In the genomic region with DNA sequence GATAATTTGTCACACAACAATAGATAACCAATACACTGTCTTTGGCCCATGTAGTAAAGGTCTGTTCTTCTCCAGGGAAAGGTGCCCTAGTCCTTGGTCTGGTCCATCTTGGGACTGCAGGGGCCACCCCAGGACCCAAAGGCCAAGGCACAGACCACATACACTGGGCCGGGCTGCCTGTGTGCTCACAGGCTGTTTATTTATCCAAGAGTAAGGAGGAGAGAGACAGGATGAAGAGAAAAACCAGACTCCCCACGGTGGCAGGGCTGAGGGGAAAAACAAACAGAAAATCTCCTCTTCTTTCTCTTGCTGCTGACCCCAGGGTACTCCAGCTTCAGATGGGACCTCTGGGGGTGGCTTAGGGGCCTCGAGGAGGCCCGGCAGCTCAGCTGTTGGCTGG, we compare ENCODE assay signal across 29 cellular contexts. TPM values are rescaled to one million over a fixed set of nuclear protein-coding genes. Genes with fewer than 3 reads are reported as not detected.
DNase-seq lines count a peak whose midpoint lies in the region; ATAC-seq and TF ChIP-seq lines count a peak whose summit lies in the region.
"Had no signal": no experiment of that assay in that cellular context is flagged by ENCODE, and none has a peak within 500 bp of the region (broad histone marks: within the 10 kb centered on the region; RNA-seq: fewer than 3 reads in every experiment).

No MANE protein-coding gene starts in this region.

- no peaks in the 10 kb centered on the region for H3K9me3 Mint-ChIP-seq in CD8-positive, alpha-beta memory T cell
- H3K9me3 Mint-ChIP-seq in effector memory CD8-positive, alpha-beta T cell: no peaks in the 10 kb centered on the region
- no peaks in the 10 kb centered on the region for H3K9me3 Mint-ChIP-seq in stimulated activated effector memory CD8-positive, alpha-beta T cell treated with anti-CD3 and anti-CD28 coated beads, Interleukin-12 subunit alpha, Interleukin-12 subunit beta, amount 100 ng/mL, for 72 hours
- H3K9me3 Mint-ChIP-seq: activated CD4-positive, alpha-beta T cell treated with anti-CD3 and anti-CD28 coated beads, Interleukin-2, amount 10 ng/mL, durations not matched to agents 24 days and 14 days; brain; GM23338; immature natural killer cell; neural progenitor cell had no signal

- no peak overlapping the region for H3K4me3 ChIP-seq in CD8-positive, alpha-beta memory T cell (ENCODE audit: low read length)
- H3K4me3 ChIP-seq in OCI-LY3 (ENCODE audit: low read length): peak overlapping the region; percentile 62
- H3K4me3 ChIP-seq: GM23338, neural progenitor cell, smooth muscle cell, stomach, thyroid gland, uterus had no signal

- H3K79me2 ChIP-seq in OCI-LY3 (ENCODE audit: low read length): peaks cover 33% of the 10 kb centered on the region

- peak overlapping the region; percentile 86 for H3K4me2 ChIP-seq in OCI-LY3 (ENCODE audit: low read length)
- H3K4me2 ChIP-seq: GM23338, neural progenitor cell, smooth muscle cell had no signal

- peaks cover 4% of the 10 kb centered on the region for H3K36me3 ChIP-seq in CD8-positive, alpha-beta memory T cell (ENCODE audit: insufficient read depth, low read length)
- peaks cover 37% of the 10 kb centered on the region for H3K36me3 ChIP-seq in OCI-LY3 (replicated peaks; ENCODE audit: low read depth, low read length)
- H3K36me3 ChIP-seq: neural progenitor cell, uterus had no signal

- POLR2A ChIA-PET in CD8-positive, alpha-beta memory T cell (lab: Charles Lee): no interaction called here

- H3K4me1 ChIP-seq in CD8-positive, alpha-beta memory T cell (ENCODE audit: insufficient read depth, low read length): no peaks in the 10 kb centered on the region
- peaks cover 46% of the 10 kb centered on the region for H3K4me1 ChIP-seq in OCI-LY3 (ENCODE audit: low read length)
- H3K4me1 ChIP-seq: neural progenitor cell, thyroid gland, uterus had no signal

- H3K27me3 ChIP-seq in CD8-positive, alpha-beta memory T cell (ENCODE audit: insufficient read depth, low read length, poor library complexity, severe bottlenecking): no peaks in the 10 kb centered on the region
- no peaks in the 10 kb centered on the region for H3K27me3 ChIP-seq in OCI-LY3 (ENCODE audit: low read depth, low read length)
- H3K27me3 ChIP-seq: neural progenitor cell, stomach, thyroid gland, uterus had no signal

- no peak for ATAC-seq in effector memory CD8-positive, alpha-beta T cell (replicated peaks)
- no peak for ATAC-seq in stimulated activated effector memory CD8-positive, alpha-beta T cell treated with anti-CD3 and anti-CD28 coated beads, Interleukin-12 subunit alpha, Interleukin-12 subunit beta, amount 100 ng/mL, for 72 hours
- ATAC-seq in GM21423 (IDR thresholded peaks at IDR 0.05; ENCODE audit: unreplicated experiment): no peak
- ATAC-seq: activated CD8-positive, alpha-beta memory T cell treated with anti-CD3 and anti-CD28 coated beads, Interleukin-2, amount 10 ng/mL, durations not matched to agents 7 days and 5 days; GM23338 had no signal

- H3K27me3 Mint-ChIP-seq in CD8-positive, alpha-beta memory T cell: no peaks in the 10 kb centered on the region
- H3K27me3 Mint-ChIP-seq in effector memory CD8-positive, alpha-beta T cell: no peaks in the 10 kb centered on the region
- H3K27me3 Mint-ChIP-seq: activated CD4-positive, alpha-beta T cell treated with anti-CD3 and anti-CD28 coated beads, Interleukin-2, amount 10 ng/mL, durations not matched to agents 24 days and 14 days; activated CD8-positive, alpha-beta memory T cell treated with anti-CD3 and anti-CD28 coated beads, Interleukin-2, amount 10 ng/mL, durations not matched to agents 7 days and 5 days; brain had no signal

- H3K9me3 ChIP-seq in CD8-positive, alpha-beta memory T cell (ENCODE audit: low read length): no peaks in the 10 kb centered on the region
- peaks cover 7% of the 10 kb centered on the region for H3K9me3 ChIP-seq in OCI-LY3 (ENCODE audit: insufficient read depth, low read length)
- H3K9me3 ChIP-seq: stomach, thyroid gland, uterus had no signal

- H2AFZ ChIP-seq in OCI-LY3 (ENCODE audit: low read depth, low read length): no peak overlapping the region
- H2AFZ ChIP-seq: GM23338, neural progenitor cell had no signal

- no peak for TF ChIP-seq CTCF in OCI-LY3 (IDR thresholded peaks at IDR 0.05; ENCODE audit: low read depth, low read length)

- H3K4me1 Mint-ChIP-seq in CD8-positive, alpha-beta memory T cell: peaks cover 8 to 17% (median 10%) of the 10 kb centered on the region in 3 donors
- H3K4me1 Mint-ChIP-seq in effector memory CD8-positive, alpha-beta T cell (ENCODE audit: low read depth in 2 of 2): peaks cover 7 to 12% of the 10 kb centered on the region in 2 donors
- H3K4me1 Mint-ChIP-seq in stimulated activated effector memory CD8-positive, alpha-beta T cell treated with anti-CD3 and anti-CD28 coated beads, Interleukin-12 subunit alpha, Interleukin-12 subunit beta, amount 100 ng/mL, for 72 hours: peaks cover 52% of the 10 kb centered on the region
- H3K4me1 Mint-ChIP-seq: activated CD4-positive, alpha-beta T cell treated with anti-CD3 and anti-CD28 coated beads, Interleukin-2, amount 10 ng/mL, durations not matched to agents 24 days and 14 days had no signal

- no peak overlapping the region for H3K27ac ChIP-seq in CD8-positive, alpha-beta memory T cell (ENCODE audit: low read depth, low read length)
- H3K27ac ChIP-seq in OCI-LY3 (ENCODE audit: low read length): peak overlapping the region; percentile 89
- H3K27ac ChIP-seq: epithelial cell of prostate, neural progenitor cell, stomach, thyroid gland, uterus, WERI-Rb-1 had no signal

- no peaks in the 10 kb centered on the region for H4K20me1 ChIP-seq in OCI-LY3 (ENCODE audit: insufficient read depth, low read length)

- H3K27ac Mint-ChIP-seq in CD8-positive, alpha-beta memory T cell: peak overlapping the region in 5 of 8 donors; percentile 20 to 64 (median 47)
- peak overlapping the region; percentile 16 to 84 for H3K27ac Mint-ChIP-seq in effector memory CD8-positive, alpha-beta T cell
- H3K27ac Mint-ChIP-seq in stimulated activated effector memory CD8-positive, alpha-beta T cell treated with anti-CD3 and anti-CD28 coated beads, Interleukin-12 subunit alpha, Interleukin-12 subunit beta, amount 100 ng/mL, for 72 hours: peak overlapping the region; percentile 85
- H3K27ac Mint-ChIP-seq: activated CD4-positive, alpha-beta T cell treated with anti-CD3 and anti-CD28 coated beads, Interleukin-2, amount 10 ng/mL, durations not matched to agents 24 days and 14 days; activated CD8-positive, alpha-beta memory T cell treated with anti-CD3 and anti-CD28 coated beads, Interleukin-2, amount 10 ng/mL, durations not matched to agents 7 days and 5 days; GM23338; immature natural killer cell had no signal

- peak overlapping the region; percentile 52; the same call in 1 of the 2 replicates for H3K9ac ChIP-seq in OCI-LY3 (ENCODE audit: low read length)
- H3K9ac ChIP-seq: neural progenitor cell had no signal

- CTCF ChIA-PET in CD8-positive, alpha-beta memory T cell (lab: Charles Lee): interaction anchor here (1.9 kb wide), 1 partner anchor 260 kb away, joined by 4 read pairs; no protein-coding TSS in a partner anchor

- peaks cover 0 to 53% (median 12%) of the 10 kb centered on the region in 3 donors for H3K36me3 Mint-ChIP-seq in CD8-positive, alpha-beta memory T cell
- H3K36me3 Mint-ChIP-seq in effector memory CD8-positive, alpha-beta T cell (ENCODE audit: insufficient read depth): peaks cover 5% of the 10 kb centered on the region
- peaks cover 12% of the 10 kb centered on the region for H3K36me3 Mint-ChIP-seq in stimulated activated effector memory CD8-positive, alpha-beta T cell treated with anti-CD3 and anti-CD28 coated beads, Interleukin-12 subunit alpha, Interleukin-12 subunit beta, amount 100 ng/mL, for 72 hours

- DNase-seq in CD8-positive, alpha-beta memory T cell: no peak
- DNase-seq in effector memory CD8-positive, alpha-beta T cell: no peak
- DNase-seq in stimulated activated effector memory CD8-positive, alpha-beta T cell treated with anti-CD3 and anti-CD28 coated beads, Interleukin-12 subunit alpha, Interleukin-12 subunit beta, amount 100 ng/mL, for 72 hours (ENCODE audit: low spot score in 2 of 2): no peak
- no peak for DNase-seq in amygdala (lab: John Stamatoyannopoulos, UW)
- DNase-seq in activated CD8-positive, alpha-beta memory T cell treated with anti-CD3 and anti-CD28 coated beads for 24 hours: no peak
- DNase-seq: activated CD4-positive, alpha-beta T cell treated with anti-CD3 and anti-CD28 coated beads, Interleukin-2, amount 10 ng/mL, durations not matched to agents 24 days and 14 days; activated CD8-positive, alpha-beta memory T cell treated with anti-CD3 and anti-CD28 coated beads, Interleukin-2, amount 10 ng/mL, durations not matched to agents 7 days and 5 days; activated naive CD4-positive, alpha-beta T cell; activated T-cell treated with anti-CD3 and anti-CD28 coated beads, Interleukin-2, amount 50 U/mL, for 48 hours; DND-41; effector CD8-positive, alpha-beta T cell; immature natural killer cell; mammary epithelial cell; NCI-H1048; right cardiac atrium; stomach; SW 1271; T-helper 9 cell; thyroid gland; uterus; WERI-Rb-1 had no signal

- no peak overlapping the region for H3K4me3 Mint-ChIP-seq in CD8-positive, alpha-beta memory T cell
- peak overlapping the region in 1 of 2 donors; percentile 19 for H3K4me3 Mint-ChIP-seq in effector memory CD8-positive, alpha-beta T cell
- peak overlapping the region; percentile 50 for H3K4me3 Mint-ChIP-seq in stimulated activated effector memory CD8-positive, alpha-beta T cell treated with anti-CD3 and anti-CD28 coated beads, Interleukin-12 subunit alpha, Interleukin-12 subunit beta, amount 100 ng/mL, for 72 hours
- H3K4me3 Mint-ChIP-seq: activated CD4-positive, alpha-beta T cell treated with anti-CD3 and anti-CD28 coated beads, Interleukin-2, amount 10 ng/mL, durations not matched to agents 24 days and 14 days; activated CD8-positive, alpha-beta memory T cell treated with anti-CD3 and anti-CD28 coated beads, Interleukin-2, amount 10 ng/mL, durations not matched to agents 7 days and 5 days; brain; CD14-positive monocyte; GM23338; immature natural killer cell; neural progenitor cell had no signal

RNA-seq across cellular contexts. Expression of a gene that starts 6.5 kb away (rescaled TPM):
- total RNA-seq in CD8-positive, alpha-beta memory T cell: 10 to 100 TPM; 41.6 to 46.4 TPM
- 33.5 TPM for polyA plus RNA-seq in CD8-positive, alpha-beta memory T cell

RNA-seq across cellular contexts. Expression of a gene that starts 35.8 kb away (rescaled TPM):
- total RNA-seq in CD8-positive, alpha-beta memory T cell: 1 to 10 TPM; 4.6 to 5.6 TPM
- 11.8 TPM for polyA plus RNA-seq in CD8-positive, alpha-beta memory T cell
